ENCODE assay signal across 8 cellular contexts in the genomic region with DNA sequence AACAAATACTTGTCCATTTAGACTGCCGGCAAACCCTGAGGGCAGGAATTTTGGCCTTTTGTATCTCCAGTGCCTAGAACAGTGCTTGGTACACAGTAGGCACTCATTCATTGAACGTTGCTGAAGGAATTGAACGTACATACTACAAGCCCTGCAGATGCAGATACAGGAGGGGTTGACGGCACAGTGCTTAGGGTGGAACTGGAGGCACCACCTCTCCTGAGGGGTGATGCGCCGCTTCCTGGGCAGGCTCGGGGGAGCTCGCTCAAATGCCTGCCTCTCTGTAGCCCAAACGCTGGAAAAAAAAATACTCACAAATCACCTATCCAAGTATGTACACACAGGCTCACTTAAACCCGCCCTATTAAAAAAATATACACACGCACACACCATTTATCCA. TPM values are rescaled to one million over a fixed set of nuclear protein-coding genes. Genes with fewer than 3 reads are reported as not detected.
DNase-seq lines count a peak whose midpoint lies in the region; ATAC-seq lines count a peak whose summit lies in the region.

No MANE protein-coding gene starts in this region.

- H3K9me3 ChIP-seq in right cardiac atrium (ENCODE audit: control insufficient read depth, low read length): no peaks in the 10 kb centered on the region

- peak overlapping the region; percentile 87 for H3K4me3 Mint-ChIP-seq in activated naive CD8-positive, alpha-beta T cell treated with anti-CD3 and anti-CD28 coated beads, Interleukin-2, amount 50 U/mL, for 24 hours

- peak; percentile 33 for DNase-seq in stimulated activated CD4-positive, alpha-beta T cell treated with anti-CD3 and anti-CD28 coated beads, Interleukin-4, amount 100 ng/mL, for 24 hours
- DNase-seq in stimulated activated CD4-positive, alpha-beta T cell treated with anti-CD3 and anti-CD28 coated beads, Interleukin-4, amount 100 ng/mL, for 1 hour: no peak
- peak; percentile 14 for DNase-seq in NCI-H2171 treated with DMSO at 0.1 percent for 48 hours (lab: John Stamatoyannopoulos, UW)
- peak; percentile 37 for DNase-seq in activated naive CD8-positive, alpha-beta T cell treated with anti-CD3 and anti-CD28 coated beads, Interleukin-2, amount 50 U/mL, for 24 hours
- DNase-seq in right cardiac atrium: peak in 2 of 3 donors; percentile 57 to 59
- DNase-seq in sciatic nerve (ENCODE audit: low spot score): no peak
- no peak for DNase-seq in occipital lobe (lab: John Stamatoyannopoulos, UW)

- intact Hi-C loops in right cardiac atrium (cut with DNase I): no loop called here
- intact Hi-C loops in sciatic nerve (cut with DNase I): no loop called here

- WGBS in right cardiac atrium: 36% methylated on average over 11 of the region's 11 CpGs

- H3K4me3 ChIP-seq in right cardiac atrium (ENCODE audit: low read length): peak overlapping the region; percentile 87

- peaks cover 25% of the 10 kb centered on the region for H3K36me3 Mint-ChIP-seq in activated naive CD8-positive, alpha-beta T cell treated with anti-CD3 and anti-CD28 coated beads, Interleukin-2, amount 50 U/mL, for 24 hours (ENCODE audit: low read depth)

- no peak overlapping the region for H3K27ac ChIP-seq in right cardiac atrium (ENCODE audit: low read length)

- peaks cover 4% of the 10 kb centered on the region for H3K4me1 ChIP-seq in right cardiac atrium (ENCODE audit: control insufficient read depth, insufficient read depth, low read length)

- H3K27me3 ChIP-seq in right cardiac atrium (ENCODE audit: control insufficient read depth, insufficient read depth): no peaks in the 10 kb centered on the region

- peak; percentile 35 for ATAC-seq in HG02870 (IDR thresholded peaks at IDR 0.05; ENCODE audit: unreplicated experiment)
- ATAC-seq in activated naive CD8-positive, alpha-beta T cell treated with anti-CD3 and anti-CD28 coated beads, Interleukin-2, amount 50 U/mL, for 24 hours: peak; percentile 36
- ATAC-seq in right cardiac atrium: peak; percentile 67
- ATAC-seq in sciatic nerve: peak; percentile 48

- no peaks in the 10 kb centered on the region for H3K9me3 Mint-ChIP-seq in activated naive CD8-positive, alpha-beta T cell treated with anti-CD3 and anti-CD28 coated beads, Interleukin-2, amount 50 U/mL, for 24 hours

- H3K27ac Mint-ChIP-seq in activated naive CD8-positive, alpha-beta T cell treated with anti-CD3 and anti-CD28 coated beads, Interleukin-2, amount 50 U/mL, for 24 hours: peak overlapping the region; percentile 86

- H3K27me3 Mint-ChIP-seq in activated naive CD8-positive, alpha-beta T cell treated with anti-CD3 and anti-CD28 coated beads, Interleukin-2, amount 50 U/mL, for 24 hours: no peaks in the 10 kb centered on the region

- H3K4me1 Mint-ChIP-seq in activated naive CD8-positive, alpha-beta T cell treated with anti-CD3 and anti-CD28 coated beads, Interleukin-2, amount 50 U/mL, for 24 hours: peaks cover 48% of the 10 kb centered on the region

RNA-seq across cellular contexts. Expression of a gene that starts 0.6 kb away (rescaled TPM):
- 10 to 100 TPM; 30.3 to 42.5 (median 35.8) TPM for total RNA-seq in right cardiac atrium
- polyA plus RNA-seq in right cardiac atrium: 36.6 TPM
- 33.3 TPM for total RNA-seq in sciatic nerve
- total RNA-seq in occipital lobe: 35.1 TPM

RNA-seq across cellular contexts. Expression of a gene that starts 52.0 kb away (rescaled TPM):
- not detected for total RNA-seq in right cardiac atrium
- polyA plus RNA-seq in right cardiac atrium: not detected
- total RNA-seq in sciatic nerve: not detected
- not detected for total RNA-seq in occipital lobe

Comparison
In these comparisons a context has a peak if more than half of its experiments do, and no peak if none do; other contexts are left out.
1. DNase-seq: peak in stimulated activated CD4-positive, alpha-beta T cell treated with anti-CD3 and anti-CD28 coated beads, Interleukin-4, amount 100 ng/mL, for 24 hours (single experiment), NCI-H2171 treated with DMSO at 0.1 percent for 48 hours (single experiment), activated naive CD8-positive, alpha-beta T cell treated with anti-CD3 and anti-CD28 coated beads, Interleukin-2, amount 50 U/mL, for 24 hours (single experiment) and right cardiac atrium (2 of 3); none in stimulated activated CD4-positive, alpha-beta T cell treated with anti-CD3 and anti-CD28 coated beads, Interleukin-4, amount 100 ng/mL, for 1 hour (single experiment), sciatic nerve (single experiment) and occipital lobe (single experiment).
2. Peak in every context shown above with its lines, with median percentiles within 50 percentile points of each other: ATAC-seq.